9 cellular contexts compared by ENCODE assay signal in genomic region chr4:76748649-76749048, GRCh38.
DNase-seq lines count a peak whose midpoint lies in the region; ATAC-seq and TF ChIP-seq lines count a peak whose summit lies in the region.
"Had no signal": no experiment of that assay in that cellular context is flagged by ENCODE, and none has a peak within 500 bp of the region (broad histone marks: within the 10 kb centered on the region; RNA-seq: fewer than 3 reads in every experiment).

No MANE protein-coding gene starts in this region.

- H3K27ac ChIP-seq in hepatocyte = no peak overlapping the region
- H3K27ac ChIP-seq: epithelial cell of prostate had no signal

- peak; percentile 46 for TF ChIP-seq CTCF in hepatocyte (IDR thresholded peaks at IDR 0.05; ENCODE audit: poor library complexity)

- no peaks in the 10 kb centered on the region for H3K9me3 ChIP-seq in hepatocyte (ENCODE audit: low read depth)

- no peaks in the 10 kb centered on the region for H3K27me3 ChIP-seq in hepatocyte

- peaks cover 5% of the 10 kb centered on the region for H3K4me1 ChIP-seq in hepatocyte (ENCODE audit: insufficient read depth)

- DNase-seq in Daoy (ENCODE audit: low read depth) (peak; percentile 34), SK-N-DZ (ENCODE audit: low spot score) (peak; percentile 57), hepatocyte (ENCODE audit: low spot score) (peak; percentile 56), AG08396 (ENCODE audit: low spot score) (no peak), AG08395 (ENCODE audit: low spot score) (no peak), left cardiac atrium (no peak)

- intact Hi-C loops in left cardiac atrium (cut with DNase I) = no loop called here

- H3K4me3 ChIP-seq in hepatocyte = no peak overlapping the region

- H3K79me2 ChIP-seq in hepatocyte = peaks cover 40% of the 10 kb centered on the region

- ATAC-seq in HG03159 (IDR thresholded peaks at IDR 0.05; ENCODE audit: unreplicated experiment) (peak; percentile 53), left cardiac atrium (no peak), HG03521 (IDR thresholded peaks at IDR 0.05; ENCODE audit: unreplicated experiment) (no peak)

- no peak overlapping the region for H2AFZ ChIP-seq in hepatocyte

- no peak overlapping the region for H3K4me2 ChIP-seq in hepatocyte

- H4K20me1 ChIP-seq in hepatocyte (ENCODE audit: insufficient read depth, poor library complexity, severe bottlenecking) = no peaks in the 10 kb centered on the region

- H3K9me2 ChIP-seq in hepatocyte (replicated peaks; ENCODE audit: insufficient read depth) = no peaks in the 10 kb centered on the region

- H3K36me3 ChIP-seq in hepatocyte (replicated peaks; ENCODE audit: insufficient read depth, low read depth) = no peaks in the 10 kb centered on the region

- 35% methylated on average over 6 of the region's 6 CpGs for WGBS in hepatocyte (ENCODE audit: low lambda C conversion rate, missing lambda C conversion rate)

Comparison
In these comparisons a context has a peak if more than half of its experiments do, and no peak if none do; other contexts are left out.
1. DNase-seq: peak in Daoy (single experiment), SK-N-DZ (single experiment) and hepatocyte (single experiment); none in AG08396 (single experiment), AG08395 (single experiment) and left cardiac atrium (single experiment).